Comparison of ENCODE assay signal across 34 cellular contexts in the genomic region with DNA sequence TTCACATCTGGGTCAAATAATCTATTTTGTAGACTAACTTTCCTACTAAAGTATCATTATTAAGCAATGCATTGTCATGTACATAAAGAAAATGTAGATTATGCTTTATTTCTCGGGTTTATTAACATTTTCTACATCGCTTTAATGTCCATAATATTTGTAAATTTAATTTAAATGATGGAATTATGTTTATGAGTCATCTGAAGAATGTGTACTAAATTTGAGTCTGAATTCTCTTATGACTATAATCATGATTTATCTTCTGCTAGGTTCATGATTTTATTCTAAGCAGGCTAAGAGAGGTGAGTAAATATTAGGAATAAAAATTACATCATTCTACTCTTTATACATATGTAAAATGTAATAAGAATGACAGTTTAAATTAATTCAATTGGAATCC.
DNase-seq lines count a peak whose midpoint lies in the region; ATAC-seq, FAIRE-seq and TF ChIP-seq lines count a peak whose summit lies in the region.
"Had no signal": no experiment of that assay in that cellular context is flagged by ENCODE, and none has a peak within 500 bp of the region (broad histone marks: within the 10 kb centered on the region; RNA-seq: fewer than 3 reads in every experiment).

No MANE protein-coding gene starts in this region.

- no peak overlapping the region for H3K27ac ChIP-seq in SK-N-SH (ENCODE audit: low read depth in 2 of 2, low read length in 1 of 2)
- H3K27ac ChIP-seq in kidney (ENCODE audit: low read depth in 2 of 2, low read length in 2 of 2): no peak overlapping the region
- H3K27ac ChIP-seq in RWPE1: no peak overlapping the region
- H3K27ac ChIP-seq: 22Rv1; A549; BLaER1; BLaER1 treated with 17β-estradiol and CSF1 and Interleukin-3, amounts not matched to agents 10 nM and 100 nM; C4-2B had no signal

- H3K9ac ChIP-seq in SK-N-SH: no peak overlapping the region
- no peak overlapping the region for H3K9ac ChIP-seq in kidney (ENCODE audit: low read length in 2 of 2)
- H3K9ac ChIP-seq: BLaER1; BLaER1 treated with 17β-estradiol and CSF1 and Interleukin-3, amounts not matched to agents 10 nM and 100 nM had no signal

- H3F3A ChIP-seq in SK-N-SH (replicated peaks; ENCODE audit: insufficient read depth): no peaks in the 10 kb centered on the region

- H4K20me1 ChIP-seq in SK-N-SH (ENCODE audit: insufficient read depth): no peaks in the 10 kb centered on the region
- H4K20me1 ChIP-seq: BLaER1; BLaER1 treated with 17β-estradiol and CSF1 and Interleukin-3, amounts not matched to agents 10 nM and 100 nM had no signal

- intact Hi-C loops in kidney (cut with DNase I): no loop called here

- no peaks in the 10 kb centered on the region for H3K27me3 ChIP-seq in SK-N-SH (ENCODE audit: insufficient read depth)
- H3K27me3 ChIP-seq: BE2C; BLaER1; BLaER1 treated with 17β-estradiol and CSF1 and Interleukin-3, amounts not matched to agents 10 nM and 100 nM had no signal

- DNase-seq in SK-N-SH: no peak
- no peak for DNase-seq in D721Med (ENCODE audit: insufficient read length, low spot score)
- DNase-seq in kidney: no peak
- no peak for DNase-seq in UCSD-AML1 (lab: John Stamatoyannopoulos, UW; ENCODE audit: unreplicated experiment)
- DNase-seq in RWPE1 (ENCODE audit: low spot score): no peak
- DNase-seq: 8988T; ACHN; AML-193; BE2C; C1 segment of cervical spinal cord; Caco-2; Calu3; CD4-positive, alpha-beta memory T cell; CD4-positive, alpha-beta T cell; CD4-positive, CD25-positive, alpha-beta regulatory T cell; CD8-positive, alpha-beta memory T cell; CD8-positive, alpha-beta T cell; COR-L47; DMS 273 treated with DMSO at 0.1 percent for 48 hours; DMS153; DMS53; DMS79; DMS79 treated with DMSO at 0.1 percent for 48 hours; DND-41; EL had no signal

- H2AFZ ChIP-seq in SK-N-SH (ENCODE audit: low read depth): no peak overlapping the region

- TF ChIP-seq CTCF in SK-N-SH (IDR thresholded peaks at IDR 0.05) (no peak), D721Med (IDR thresholded peaks at IDR 0.05; ENCODE audit: insufficient read depth, missing control alignments) (no peak), kidney (IDR thresholded peaks at IDR 0.05; ENCODE audit: borderline replicate concordance, extremely low read depth, insufficient read depth) (no peak), RWPE1 (conservative IDR thresholded peaks at IDR 0.05; ENCODE audit: low read depth) (no peak)

- TF ChIP-seq EP300 in SK-N-SH (IDR thresholded peaks at IDR 0.05; ENCODE audit: borderline replicate concordance in 1 of 2, low read depth in 1 of 2, low read length in 1 of 2): no peak

- ATAC-seq in SK-N-SH treated with all-trans-retinoic acid at 6 μM for 48 hours (no peak), HG02840 (IDR thresholded peaks at IDR 0.05; ENCODE audit: low FRiP score, unreplicated experiment) (no peak)
- ATAC-seq: A549; CD8-positive, alpha-beta T cell had no signal

- H3K4me2 ChIP-seq in SK-N-SH: no peak overlapping the region
- H3K4me2 ChIP-seq: A549; BLaER1; BLaER1 treated with 17β-estradiol and CSF1 and Interleukin-3, amounts not matched to agents 10 nM and 100 nM had no signal

- CTCF ChIA-PET in SK-N-SH (lab: Yijun Ruan, JAX) (no interaction called here), RWPE1 (lab: Yijun Ruan, JAX) (no interaction called here)

- 15% methylated on average over 2 of the region's 2 CpGs for WGBS in SK-N-SH (ENCODE audit: low lambda C conversion rate)

- H3K36me3 ChIP-seq in SK-N-SH (replicated peaks in 1 of 2; ENCODE audit: control insufficient read depth in 1 of 2, insufficient read depth in 2 of 2, low read length in 1 of 2): no peaks in the 10 kb centered on the region
- no peaks in the 10 kb centered on the region for H3K36me3 ChIP-seq in kidney (ENCODE audit: control insufficient read depth in 1 of 2, insufficient read depth in 2 of 2, low read length in 2 of 2)
- H3K36me3 ChIP-seq: BE2C; BLaER1; BLaER1 treated with 17β-estradiol and CSF1 and Interleukin-3, amounts not matched to agents 10 nM and 100 nM had no signal

- H3K9me3 ChIP-seq in SK-N-SH (no peaks in the 10 kb centered on the region), kidney (ENCODE audit: control insufficient read depth in 1 of 2, low read length in 2 of 2) (peaks cover 0 to 4% of the 10 kb centered on the region in 2 donors)
- H3K9me3 ChIP-seq: A549, BE2C, BLaER1, Caco-2 had no signal

- no peak for TF ChIP-seq RAD21 in SK-N-SH (IDR thresholded peaks at IDR 0.05; ENCODE audit: low read length)

- H3K79me2 ChIP-seq in SK-N-SH (ENCODE audit: insufficient read depth): no peaks in the 10 kb centered on the region

- POLR2A ChIA-PET in SK-N-SH (lab: Yijun Ruan, JAX): no interaction called here
- POLR2A ChIA-PET in RWPE1 (lab: Yijun Ruan, JAX; ENCODE audit: low non-redundant PET): no interaction called here

- FAIRE-seq in D721Med (lab: Jason Lieb, UNC): peak; percentile 68
- FAIRE-seq in G401.6 (lab: Jason Lieb, UNC): peak; percentile 59
- peak; percentile 17 for FAIRE-seq in kidney (lab: Jason Lieb, UNC)
- FAIRE-seq: A204.1, A549 had no signal

- H3K4me3 ChIP-seq in SK-N-SH (ENCODE audit: low read depth in 2 of 2, low read length in 1 of 2) (no peak overlapping the region), kidney (ENCODE audit: low read length in 2 of 2) (no peak overlapping the region)
- H3K4me3 ChIP-seq: A549; BLaER1; BLaER1 treated with 17β-estradiol and CSF1 and Interleukin-3, amounts not matched to agents 10 nM and 100 nM had no signal

- no peaks in the 10 kb centered on the region for H3K9me2 ChIP-seq in SK-N-SH

- H3K4me1 ChIP-seq in SK-N-SH (ENCODE audit: control insufficient read depth in 1 of 2, insufficient read depth in 2 of 2, low read depth in 1 of 2, low read length in 1 of 2) (no peaks in the 10 kb centered on the region), kidney (ENCODE audit: control insufficient read depth in 1 of 2, insufficient read depth in 1 of 2, low read depth in 1 of 2, low read length in 2 of 2) (no peaks in the 10 kb centered on the region)
- H3K4me1 ChIP-seq: A549, BE2C, BLaER1, Caco-2 had no signal

TF ChIP-seq in SK-N-SH treated with all-trans-retinoic acid at 6 μM for 48 hours, 23 proteins besides CTCF, POLR2A, EP300 and RAD21 (continues in another document):
- TF ChIP-seq, protein P1, sequence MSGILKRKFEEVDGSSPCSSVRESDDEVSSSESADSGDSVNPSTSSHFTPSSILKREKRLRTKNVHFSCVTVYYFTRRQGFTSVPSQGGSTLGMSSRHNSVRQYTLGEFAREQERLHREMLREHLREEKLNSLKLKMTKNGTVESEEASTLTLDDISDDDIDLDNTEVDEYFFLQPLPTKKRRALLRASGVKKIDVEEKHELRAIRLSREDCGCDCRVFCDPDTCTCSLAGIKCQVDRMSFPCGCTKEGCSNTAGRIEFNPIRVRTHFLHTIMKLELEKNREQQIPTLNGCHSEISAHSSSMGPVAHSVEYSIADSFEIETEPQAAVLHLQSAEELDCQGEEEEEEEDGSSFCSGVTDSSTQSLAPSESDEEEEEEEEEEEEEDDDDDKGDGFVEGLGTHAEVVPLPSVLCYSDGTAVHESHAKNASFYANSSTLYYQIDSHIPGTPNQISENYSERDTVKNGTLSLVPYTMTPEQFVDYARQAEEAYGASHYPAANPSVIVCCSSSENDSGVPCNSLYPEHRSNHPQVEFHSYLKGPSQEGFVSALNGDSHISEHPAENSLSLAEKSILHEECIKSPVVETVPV (CRISPR knock-in tag; IDR thresholded peaks at IDR 0.05): peak; percentile 84; the same call in 1 of the 2 replicates
- TF ChIP-seq GLIS3 (CRISPR knock-in tag; IDR thresholded peaks at IDR 0.05): peak; percentile 77; the same call in 1 of the 2 replicates

TF ChIP-seq in SK-N-SH, 30 proteins besides CTCF, POLR2A, EP300 and RAD21:
- no peak for TF ChIP-seq SMC3 (IDR thresholded peaks at IDR 0.05; ENCODE audit: low read depth, low read length)
- TF ChIP-seq RFX5 (IDR thresholded peaks at IDR 0.05; ENCODE audit: low read length): no peak
- TF ChIP-seq RXRA (IDR thresholded peaks at IDR 0.05; ENCODE audit: borderline replicate concordance, low read depth): no peak
- TF ChIP-seq JUND (IDR thresholded peaks at IDR 0.05): no peak
- TF ChIP-seq ZBTB33 (IDR thresholded peaks at IDR 0.05; ENCODE audit: borderline replicate concordance, low read depth): no peak
- no peak for TF ChIP-seq FOXJ3 (CRISPR knock-in tag; IDR thresholded peaks at IDR 0.05)
- TF ChIP-seq FOXM1 (IDR thresholded peaks at IDR 0.05; ENCODE audit: low read depth): no peak
